In the genomic region with DNA sequence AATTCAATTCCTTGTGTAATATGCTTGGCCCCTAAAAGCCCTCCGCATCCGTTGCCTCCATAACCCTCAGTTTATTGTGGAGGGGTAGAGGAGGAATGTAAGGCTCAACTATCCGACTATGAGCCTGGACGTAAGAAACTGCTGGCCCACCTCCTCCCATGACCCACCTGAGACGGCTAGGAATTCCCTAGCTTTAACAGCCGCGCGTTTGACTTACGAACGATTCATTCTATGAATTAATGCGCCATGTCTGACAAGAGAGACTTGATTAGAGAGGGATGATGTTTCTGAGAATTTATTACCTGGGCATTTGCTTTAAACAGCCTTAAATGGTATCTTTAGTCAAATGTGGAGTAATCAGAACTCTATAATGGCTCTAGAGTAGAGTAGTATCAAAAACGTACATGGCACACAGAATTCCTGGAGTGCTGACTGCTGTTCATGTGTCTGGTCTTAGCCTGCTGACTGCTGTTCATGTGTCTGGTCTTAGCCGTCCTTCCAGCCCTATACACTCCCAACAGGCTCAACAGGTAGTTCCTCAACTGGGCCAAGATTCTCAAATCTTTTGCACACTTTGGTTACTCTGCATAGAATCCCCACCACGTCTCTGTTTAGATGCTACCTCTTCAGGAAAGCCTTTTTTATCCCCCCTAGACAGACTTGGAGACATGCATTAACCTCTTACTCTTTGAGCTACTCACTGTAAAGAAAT, we compare ENCODE assay signal across 9 cellular contexts. TPM values are rescaled to one million over a fixed set of nuclear protein-coding genes. Genes with fewer than 3 reads are reported as not detected.
A peak's percentile ranks its signal among the peaks of the same experiment; 100 is the strongest.
DNase-seq lines count a peak whose midpoint lies in the region; ATAC-seq, FAIRE-seq and TF ChIP-seq lines count a peak whose summit lies in the region.
"Had no signal": no experiment of that assay in that cellular context is flagged by ENCODE, and none has a peak within 500 bp of the region (broad histone marks: within the 10 kb centered on the region; RNA-seq: fewer than 3 reads in every experiment).

No MANE protein-coding gene starts in this region.

- FAIRE-seq in A549 (lab: Jason Lieb, UNC), result no peak
- FAIRE-seq: islet of Langerhans had no signal

- H3K4me1 Mint-ChIP-seq in activated naive CD8-positive, alpha-beta T cell treated with anti-CD3 and anti-CD28 coated beads for 36 hours, result peaks cover 27% of the 10 kb centered on the region

- H3K4me1 ChIP-seq in A549 (peaks cover 35% of the 10 kb centered on the region), HCT116 (ENCODE audit: control insufficient read depth in 1 of 2, insufficient read depth in 2 of 2, low read length in 2 of 2) (peaks cover 8 to 15% of the 10 kb centered on the region in 2 experiments; a peak in 3 of 4 replicates), tibial artery (peaks cover 0 to 39% (median 10%) of the 10 kb centered on the region in 4 donors)

- H3K4me3 ChIP-seq in A549 (peak overlapping the region; percentile 77), HCT116 (replicated peaks in 1 of 2; ENCODE audit: low read depth in 1 of 2, low read length in 2 of 2) (peak overlapping the region; percentile 53 to 76), tibial artery (peak overlapping the region; percentile 76 to 99)

- TF ChIP-seq CTCF in A549 (IDR thresholded peaks at IDR 0.05), result no peak
- TF ChIP-seq CTCF in HCT116 (IDR thresholded peaks at IDR 0.05 in 2 of 3, conservative IDR thresholded peaks at IDR 0.05 in 1 of 3; ENCODE audit: borderline replicate concordance in 1 of 3, insufficient read depth in 1 of 3, low read depth in 2 of 3, low read length in 2 of 3), result no peak
- TF ChIP-seq CTCF in tibial artery (IDR thresholded peaks at IDR 0.05), result no peak

- TF ChIP-seq EP300 in A549 (IDR thresholded peaks at IDR 0.05), result no peak

- H2AFZ ChIP-seq in HCT116 (ENCODE audit: low read depth, low read length, poor library complexity, severe bottlenecking), result no peak overlapping the region

- ATAC-seq in A549 (no peak), HCT116 (no peak), HG02759 (IDR thresholded peaks at IDR 0.05; ENCODE audit: unreplicated experiment) (no peak), HG02610 (IDR thresholded peaks at IDR 0.05; ENCODE audit: unreplicated experiment) (no peak)

- no peak for TF ChIP-seq RAD21 in A549 (conservative IDR thresholded peaks at IDR 0.05 in 1 of 2, IDR thresholded peaks at IDR 0.05 in 1 of 2)
- TF ChIP-seq RAD21 in HCT116 (IDR thresholded peaks at IDR 0.05; ENCODE audit: low read depth), result no peak

- intact Hi-C loops in HCT116 (cut with micrococcal nuclease), result loop anchor here (10.0 kb wide), 1 partner anchor 327 kb away; no protein-coding TSS in a partner anchor
- intact Hi-C loops in tibial artery (cut with DNase I; ENCODE audit: low total_unique reads), result loop anchor here (10.0 kb wide), 1 partner anchor 47 kb away; a partner anchor contains a TSS

- peak overlapping the region; percentile 87 for H3K4me2 ChIP-seq in A549
- peak overlapping the region; percentile 90 for H3K4me2 ChIP-seq in HCT116 (ENCODE audit: low read length)

- TF ChIP-seq POLR2A in A549 (IDR thresholded peaks at IDR 0.05; ENCODE audit: low read length), result no peak
- TF ChIP-seq POLR2A in HCT116 (IDR thresholded peaks at IDR 0.05; ENCODE audit: borderline replicate concordance, extremely low read depth, insufficient read depth, insufficient read length), result no peak

- RAD21 ChIA-PET in HCT116 (lab: Charles Lee; ENCODE audit: low non-redundant PET in 1 of 2, low total read pairs in 2 of 2, uncharacterized antibody in 2 of 2, unreplicated experiment in 2 of 2), result no interaction called here

- CTCF ChIA-PET in A549 (lab: Yijun Ruan, JAX), result no interaction called here
- CTCF ChIA-PET in HCT116 (lab: Charles Lee), result interaction anchor here (1.3 kb wide), 1 partner anchor 49 kb away, joined by 5 read pairs; a partner anchor contains a TSS

- POLR2A ChIA-PET in A549 (lab: Yijun Ruan, JAX) (interaction anchor here (1.4 kb wide), 1 partner anchor 49 kb away, joined by 4 read pairs; no protein-coding TSS in a partner anchor), HCT116 (lab: Charles Lee) (no interaction called here)

- no peaks in the 10 kb centered on the region for H3K9me3 Mint-ChIP-seq in activated naive CD8-positive, alpha-beta T cell treated with anti-CD3 and anti-CD28 coated beads for 36 hours

- H3K9me3 ChIP-seq in A549, result no peaks in the 10 kb centered on the region
- no peaks in the 10 kb centered on the region for H3K9me3 ChIP-seq in HCT116 (ENCODE audit: control insufficient read depth in 1 of 2, insufficient read depth in 1 of 2, low read depth in 1 of 2, low read length in 2 of 2)
- H3K9me3 ChIP-seq in tibial artery, result no peaks in the 10 kb centered on the region

- 91% methylated on average over 14 of the region's 14 CpGs for WGBS in A549 (ENCODE audit: missing lambda C conversion rate)

- peaks cover 2% of the 10 kb centered on the region for H3K36me3 Mint-ChIP-seq in activated naive CD8-positive, alpha-beta T cell treated with anti-CD3 and anti-CD28 coated beads for 36 hours

- peak overlapping the region; percentile 91 for H3K4me3 Mint-ChIP-seq in activated naive CD8-positive, alpha-beta T cell treated with anti-CD3 and anti-CD28 coated beads for 36 hours

- H3K27ac ChIP-seq in A549, result peak overlapping the region; percentile 89 to 97
- peak overlapping the region; percentile 37; the same call in 1 of the 2 replicates for H3K27ac ChIP-seq in HCT116 (ENCODE audit: low read depth, low read length)
- peak overlapping the region; percentile 87 to 95 for H3K27ac ChIP-seq in tibial artery

- DNase-seq in A549 (ENCODE audit: low read depth in 1 of 2, low spot score in 1 of 2), result no peak
- DNase-seq in HCT116 (ENCODE audit: low read depth, low spot score), result no peak
- DNase-seq in activated naive CD8-positive, alpha-beta T cell treated with anti-CD3 and anti-CD28 coated beads for 36 hours, result no peak
- peak; percentile 28 for DNase-seq in kidney tubule cell (ENCODE audit: low spot score)
- no peak for DNase-seq in tibial artery
- no peak for DNase-seq in putamen (ENCODE audit: low spot score)

- H3K27me3 ChIP-seq in HCT116 (ENCODE audit: insufficient read depth, low read length) (no peaks in the 10 kb centered on the region), tibial artery (no peaks in the 10 kb centered on the region)

- H3K27ac Mint-ChIP-seq in activated naive CD8-positive, alpha-beta T cell treated with anti-CD3 and anti-CD28 coated beads for 36 hours, result peak overlapping the region; percentile 88

- H3K9ac ChIP-seq in HCT116 (ENCODE audit: low read length), result peak overlapping the region; percentile 70

- no peaks in the 10 kb centered on the region for H4K20me1 ChIP-seq in HCT116 (ENCODE audit: insufficient read depth)

- TSS peak; percentile 94 for BruUV-seq in HCT116 (replicated peaks; lab: Mats Ljungman, UMichigan)

- no peaks in the 10 kb centered on the region for H3K27me3 Mint-ChIP-seq in activated naive CD8-positive, alpha-beta T cell treated with anti-CD3 and anti-CD28 coated beads for 36 hours

- no peaks in the 10 kb centered on the region for H3K36me3 ChIP-seq in HCT116 (ENCODE audit: control insufficient read depth in 1 of 2, insufficient read depth in 2 of 2, low read length in 2 of 2)
- peaks cover 0 to under 1% (median 0%) of the 10 kb centered on the region in 3 donors for H3K36me3 ChIP-seq in tibial artery

- peaks cover 37% of the 10 kb centered on the region for H3K79me2 ChIP-seq in HCT116 (ENCODE audit: insufficient read depth, low read length)

- H3K9me2 ChIP-seq in HCT116 (ENCODE audit: insufficient read depth), result no peaks in the 10 kb centered on the region

TF ChIP-seq in A549, 52 proteins besides CTCF, POLR2A, EP300 and RAD21 (continues in another document):
- TF ChIP-seq CBX2 (IDR thresholded peaks at IDR 0.05; ENCODE audit: borderline replicate concordance, low read depth), result no peak

TF ChIP-seq in HCT116, 20 proteins besides CTCF, POLR2A, EP300 and RAD21 (continues in another document):
- TF ChIP-seq ZFX (IDR thresholded peaks at IDR 0.05) (no peak), EZH2 (IDR thresholded peaks at IDR 0.05) (no peak), EGR1 (IDR thresholded peaks at IDR 0.05; ENCODE audit: low read depth) (no peak), ZNF274 (IDR thresholded peaks at IDR 0.05; ENCODE audit: low read depth, low read length) (no peak), SP1 (IDR thresholded peaks at IDR 0.05; ENCODE audit: low read depth) (no peak)
- TF ChIP-seq, protein P1, sequence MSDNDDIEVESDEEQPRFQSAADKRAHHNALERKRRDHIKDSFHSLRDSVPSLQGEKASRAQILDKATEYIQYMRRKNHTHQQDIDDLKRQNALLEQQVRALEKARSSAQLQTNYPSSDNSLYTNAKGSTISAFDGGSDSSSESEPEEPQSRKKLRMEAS (IDR thresholded peaks at IDR 0.05), result no peak

RNA-seq across cellular contexts. Expression of a gene that starts 0.9 kb away (rescaled TPM):
- polyA plus RNA-seq in A549 (2011; rRNA removed) (53.3 and 59.9 TPM in 2 replicates), A549 (2017; fragmentation: RNase III; extraction: RNeasy Plus Mini Kit Qiagen cat#74134 plus additional on column Dnase treatment) (23.2 to 24.4 TPM (median 24.0 TPM) in 3 replicates)
- polyA plus RNA-seq in A549 (2012; cell fraction: cytosol; rRNA removed), result 8.1 and 9.0 TPM in 2 replicates
- polyA plus RNA-seq in A549 (2012; cell fraction: nucleus; rRNA removed), result 5.8 and 9.4 TPM in 2 replicates
- 29.6 and 30.6 TPM in 2 replicates for polyA minus RNA-seq in A549 (2011; rRNA and poly(A)+ RNA removed)
- total RNA-seq in HCT116 (2021; ENCODE audit: unreplicated experiment), result 62.4 TPM
- polyA plus RNA-seq in HCT116 (2012), result 23.6 and 27.4 TPM in 2 replicates
- 10 to 100 TPM; 34.3 to 35.7 TPM for total RNA-seq in activated naive CD8-positive, alpha-beta T cell treated with anti-CD3 and anti-CD28 coated beads for 36 hours

RNA-seq across cellular contexts. Expression of a gene that starts 49.3 kb away (rescaled TPM):
- polyA plus RNA-seq in A549 (2011; rRNA removed) (67.9 and 99.2 TPM in 2 replicates), A549 (2017; fragmentation: RNase III; extraction: RNeasy Plus Mini Kit Qiagen cat#74134 plus additional on column Dnase treatment) (61.4 to 65.4 TPM (median 64.8 TPM) in 3 replicates)
- 27.3 and 30.3 TPM in 2 replicates for polyA plus RNA-seq in A549 (2012; cell fraction: cytosol; rRNA removed)
- 12.4 and 13.2 TPM in 2 replicates for polyA plus RNA-seq in A549 (2012; cell fraction: nucleus; rRNA removed)
- 6.3 and 6.7 TPM in 2 replicates for polyA minus RNA-seq in A549 (2011; rRNA and poly(A)+ RNA removed)
- total RNA-seq in HCT116 (2021; ENCODE audit: unreplicated experiment), result 38.2 TPM
- polyA plus RNA-seq in HCT116 (2012), result 29.4 and 36.1 TPM in 2 replicates
- 10 to 100 TPM; 47.4 to 50.9 TPM for total RNA-seq in activated naive CD8-positive, alpha-beta T cell treated with anti-CD3 and anti-CD28 coated beads for 36 hours

Comparison
In these comparisons a context has a peak if more than half of its experiments do, and no peak if none do; other contexts are left out.
1. H3K27ac ChIP-seq: peak in every context shown above with its lines; median percentile 93 in A549; 91 in tibial artery; 37 in HCT116.